ENCODE assay signal across 11 cellular contexts in the genomic region with DNA sequence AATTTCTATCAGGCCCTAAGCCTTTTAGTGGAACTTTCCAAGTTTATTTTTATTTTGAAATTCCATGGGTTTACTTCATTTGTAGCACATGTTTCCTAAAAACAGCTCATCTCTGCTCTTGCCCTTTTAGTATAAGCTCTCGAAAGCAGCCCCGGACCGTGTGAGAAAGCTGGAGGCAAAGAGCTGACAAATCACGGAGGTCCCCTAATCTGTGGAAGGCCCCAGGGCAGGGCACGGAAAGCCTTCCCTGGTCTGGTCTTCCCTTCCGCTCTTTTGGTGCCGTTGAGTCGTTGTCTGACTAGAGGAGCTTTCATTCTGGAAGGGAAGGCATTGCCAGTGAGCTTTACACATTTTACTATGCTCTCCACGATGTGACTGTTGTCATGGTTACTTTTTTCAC.
A peak's percentile ranks its signal among the peaks of the same experiment; 100 is the strongest.
DNase-seq lines count a peak whose midpoint lies in the region; ATAC-seq, FAIRE-seq and TF ChIP-seq lines count a peak whose summit lies in the region.
"Had no signal": no experiment of that assay in that cellular context is flagged by ENCODE, and none has a peak within 500 bp of the region (broad histone marks: within the 10 kb centered on the region; RNA-seq: fewer than 3 reads in every experiment).

No MANE protein-coding gene starts in this region.

- TF ChIP-seq POLR2A in K562 (conservative IDR thresholded peaks at IDR 0.05) = no peak

- H3K9me3 ChIP-seq in ES-I3 (ENCODE audit: control insufficient read depth, insufficient read depth, low read length) = no peaks in the 10 kb centered on the region
- no peaks in the 10 kb centered on the region for H3K9me3 ChIP-seq in K562 (replicated peaks; ENCODE audit: control insufficient read depth, insufficient read depth, low read depth, low read length)
- peaks cover 2% of the 10 kb centered on the region for H3K9me3 ChIP-seq in iPS-18c (ENCODE audit: control insufficient read depth, insufficient read depth, low read length)
- no peaks in the 10 kb centered on the region for H3K9me3 ChIP-seq in skeletal muscle tissue (ENCODE audit: control insufficient read depth in 3 of 3, low read length in 3 of 3)
- H3K9me3 ChIP-seq: SJCRH30 had no signal

- FAIRE-seq in K562 (lab: Jason Lieb, UNC) = no peak

- no peak for TF ChIP-seq EP300 in K562 (IDR thresholded peaks at IDR 0.05; ENCODE audit: low read length)

- no peak overlapping the region for H2AFZ ChIP-seq in K562 (ENCODE audit: low read depth, low read length)

- no peaks in the 10 kb centered on the region for H3K9me1 ChIP-seq in K562 (ENCODE audit: control insufficient read depth, insufficient read depth, low read length)

- ATAC-seq in K562 (no peak), HG03196 (IDR thresholded peaks at IDR 0.05; ENCODE audit: unreplicated experiment) (no peak)

- peaks cover 23 to 42% of the 10 kb centered on the region in 2 experiments; a peak in 4 of 5 replicates for H3K27me3 ChIP-seq in K562 (ENCODE audit: control insufficient read depth in 2 of 2, insufficient read depth in 2 of 2, low read length in 2 of 2)
- H3K27me3 ChIP-seq in skeletal muscle tissue (ENCODE audit: control insufficient read depth in 3 of 3, insufficient read depth in 3 of 3, low read length in 3 of 3) = peaks cover 4 to 23% (median 8%) of the 10 kb centered on the region in 3 donors
- H3K27me3 ChIP-seq: SJCRH30 had no signal

- 3% methylated on average over 9 of the region's 9 CpGs for WGBS in K562 (ENCODE audit: insufficient coverage, low coverage, missing lambda C conversion rate)

- BruUV-seq in K562 (replicated peaks; lab: Mats Ljungman, UMichigan) = no TSS peak

- CTCF ChIA-PET in K562 (lab: Yijun Ruan, JAX; ENCODE audit: low intra/inter-chr PET ratio) = no interaction called here

- H3K27ac ChIP-seq in K562 (ENCODE audit: extremely low read depth, low read depth, low read length) (no peak overlapping the region), skeletal muscle tissue (ENCODE audit: low read depth, low read length) (no peak overlapping the region)
- H3K27ac ChIP-seq: SJCRH30 had no signal

- peak overlapping the region; percentile 56; the same call in 1 of the 2 replicates for H3K9ac ChIP-seq in ES-I3 (ENCODE audit: low read depth, low read length)
- no peak overlapping the region for H3K9ac ChIP-seq in K562 (ENCODE audit: insufficient read depth in 1 of 2, low read depth in 2 of 2, low read length in 2 of 2)
- peak overlapping the region in 2 of 3 donors; percentile 64 to 72 for H3K9ac ChIP-seq in skeletal muscle tissue (ENCODE audit: low read depth in 1 of 3, low read length in 3 of 3)

- H3K4me2 ChIP-seq in K562 (ENCODE audit: insufficient read depth, low read length) = no peak overlapping the region

- H3K4me1 ChIP-seq in ES-I3 (ENCODE audit: insufficient read depth, low read length) (no peaks in the 10 kb centered on the region), K562 (replicated peaks in 1 of 2; ENCODE audit: control insufficient read depth in 2 of 2, insufficient read depth in 2 of 2, low read length in 2 of 2) (peaks cover 0 to 5% of the 10 kb centered on the region in 2 experiments; a peak in 1 of 5 replicates), skeletal muscle tissue (ENCODE audit: control insufficient read depth in 3 of 3, insufficient read depth in 3 of 3, low read length in 3 of 3) (peaks cover 13 to 14% (median 13%) of the 10 kb centered on the region in 3 donors)
- H3K4me1 ChIP-seq: SJCRH30 had no signal

- H3K79me2 ChIP-seq in K562 (ENCODE audit: control insufficient read depth, insufficient read depth, low read length) = no peaks in the 10 kb centered on the region

- intact Hi-C loops in K562 (cut with micrococcal nuclease) = no loop called here

- in situ Hi-C loops in K562 (cut with MboI) = no loop called here

- TF ChIP-seq CTCF in K562 (IDR thresholded peaks at IDR 0.05 in 2 of 3, conservative IDR thresholded peaks at IDR 0.05 in 1 of 3; ENCODE audit: insufficient read depth in 2 of 3, low read depth in 1 of 3, low read length in 3 of 3) = no peak

- TF ChIP-seq RAD21 in K562 (CRISPR knock-in tag; conservative IDR thresholded peaks at IDR 0.05 in 1 of 2, IDR thresholded peaks at IDR 0.05 in 1 of 2) = no peak

- H3K4me3 ChIP-seq in K562 = no peak overlapping the region
- H3K4me3 ChIP-seq in iPS-18c (ENCODE audit: insufficient read depth, low read depth, low read length) = peak overlapping the region; percentile 57; the same call in 1 of the 2 replicates
- peak overlapping the region; percentile 62 to 72 (median 67) for H3K4me3 ChIP-seq in skeletal muscle tissue (ENCODE audit: low read length in 3 of 3)

- POLR2A ChIA-PET in K562 (lab: Yijun Ruan, JAX) = interaction anchor here (0.6 to 1.8 kb wide), 5 partner anchors 11 to 204 kb away, joined by 3 to 4 read pairs (median 3); no protein-coding TSS in a partner anchor

- DNase-seq in K562 (ENCODE audit: extremely low read depth in 1 of 4, low spot score in 3 of 4) (no peak), NCI-H748 treated with DMSO at 0.1 percent for 48 hours (lab: John Stamatoyannopoulos, UW) (no peak), UCSD-AML1 (lab: John Stamatoyannopoulos, UW; ENCODE audit: unreplicated experiment) (no peak)
- no peak for DNase-seq in activated naive CD4-positive, alpha-beta T cell (lab: John Stamatoyannopoulos, UW)
- DNase-seq: activated CD4-positive, alpha-beta T cell treated with anti-CD3 and anti-CD28 coated beads, Interleukin-2, amount 50 U/mL, for 4 hours; NCI-H446; SJCRH30 had no signal

- H3K36me3 ChIP-seq in ES-I3 (ENCODE audit: insufficient read depth, low read length) = no peaks in the 10 kb centered on the region
- H3K36me3 ChIP-seq in K562 (ENCODE audit: control insufficient read depth, insufficient read depth, low read length) = no peaks in the 10 kb centered on the region
- H3K36me3 ChIP-seq in skeletal muscle tissue (ENCODE audit: control insufficient read depth in 3 of 3, insufficient read depth in 3 of 3, low read length in 3 of 3) = no peaks in the 10 kb centered on the region
- H3K36me3 ChIP-seq: SJCRH30 had no signal

- H4K20me1 ChIP-seq in K562 (replicated peaks; ENCODE audit: control insufficient read depth, insufficient read depth, low read length) = no peaks in the 10 kb centered on the region; the same call in 1 of the 2 replicates

TF ChIP-seq in K562, 482 proteins besides CTCF, POLR2A, EP300 and RAD21 (continues in another document):
- TF ChIP-seq, protein P1, sequence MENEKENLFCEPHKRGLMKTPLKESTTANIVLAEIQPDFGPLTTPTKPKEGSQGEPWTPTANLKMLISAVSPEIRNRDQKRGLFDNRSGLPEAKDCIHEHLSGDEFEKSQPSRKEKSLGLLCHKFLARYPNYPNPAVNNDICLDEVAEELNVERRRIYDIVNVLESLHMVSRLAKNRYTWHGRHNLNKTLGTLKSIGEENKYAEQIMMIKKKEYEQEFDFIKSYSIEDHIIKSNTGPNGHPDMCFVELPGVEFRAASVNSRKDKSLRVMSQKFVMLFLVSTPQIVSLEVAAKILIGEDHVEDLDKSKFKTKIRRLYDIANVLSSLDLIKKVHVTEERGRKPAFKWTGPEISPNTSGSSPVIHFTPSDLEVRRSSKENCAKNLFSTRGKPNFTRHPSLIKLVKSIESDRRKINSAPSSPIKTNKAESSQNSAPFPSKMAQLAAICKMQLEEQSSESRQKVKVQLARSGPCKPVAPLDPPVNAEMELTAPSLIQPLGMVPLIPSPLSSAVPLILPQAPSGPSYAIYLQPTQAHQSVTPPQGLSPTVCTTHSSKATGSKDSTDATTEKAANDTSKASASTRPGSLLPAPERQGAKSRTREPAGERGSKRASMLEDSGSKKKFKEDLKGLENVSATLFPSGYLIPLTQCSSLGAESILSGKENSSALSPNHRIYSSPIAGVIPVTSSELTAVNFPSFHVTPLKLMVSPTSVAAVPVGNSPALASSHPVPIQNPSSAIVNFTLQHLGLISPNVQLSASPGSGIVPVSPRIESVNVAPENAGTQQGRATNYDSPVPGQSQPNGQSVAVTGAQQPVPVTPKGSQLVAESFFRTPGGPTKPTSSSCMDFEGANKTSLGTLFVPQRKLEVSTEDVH (IDR thresholded peaks at IDR 0.05; ENCODE audit: low read depth, partially characterized antibody) = no peak
- TF ChIP-seq ZKSCAN8 (CRISPR knock-in tag; IDR thresholded peaks at IDR 0.05) (no peak), ZNF347 (CRISPR knock-in tag; IDR thresholded peaks at IDR 0.05; ENCODE audit: low read depth) (no peak)
- TF ChIP-seq, protein P2, sequence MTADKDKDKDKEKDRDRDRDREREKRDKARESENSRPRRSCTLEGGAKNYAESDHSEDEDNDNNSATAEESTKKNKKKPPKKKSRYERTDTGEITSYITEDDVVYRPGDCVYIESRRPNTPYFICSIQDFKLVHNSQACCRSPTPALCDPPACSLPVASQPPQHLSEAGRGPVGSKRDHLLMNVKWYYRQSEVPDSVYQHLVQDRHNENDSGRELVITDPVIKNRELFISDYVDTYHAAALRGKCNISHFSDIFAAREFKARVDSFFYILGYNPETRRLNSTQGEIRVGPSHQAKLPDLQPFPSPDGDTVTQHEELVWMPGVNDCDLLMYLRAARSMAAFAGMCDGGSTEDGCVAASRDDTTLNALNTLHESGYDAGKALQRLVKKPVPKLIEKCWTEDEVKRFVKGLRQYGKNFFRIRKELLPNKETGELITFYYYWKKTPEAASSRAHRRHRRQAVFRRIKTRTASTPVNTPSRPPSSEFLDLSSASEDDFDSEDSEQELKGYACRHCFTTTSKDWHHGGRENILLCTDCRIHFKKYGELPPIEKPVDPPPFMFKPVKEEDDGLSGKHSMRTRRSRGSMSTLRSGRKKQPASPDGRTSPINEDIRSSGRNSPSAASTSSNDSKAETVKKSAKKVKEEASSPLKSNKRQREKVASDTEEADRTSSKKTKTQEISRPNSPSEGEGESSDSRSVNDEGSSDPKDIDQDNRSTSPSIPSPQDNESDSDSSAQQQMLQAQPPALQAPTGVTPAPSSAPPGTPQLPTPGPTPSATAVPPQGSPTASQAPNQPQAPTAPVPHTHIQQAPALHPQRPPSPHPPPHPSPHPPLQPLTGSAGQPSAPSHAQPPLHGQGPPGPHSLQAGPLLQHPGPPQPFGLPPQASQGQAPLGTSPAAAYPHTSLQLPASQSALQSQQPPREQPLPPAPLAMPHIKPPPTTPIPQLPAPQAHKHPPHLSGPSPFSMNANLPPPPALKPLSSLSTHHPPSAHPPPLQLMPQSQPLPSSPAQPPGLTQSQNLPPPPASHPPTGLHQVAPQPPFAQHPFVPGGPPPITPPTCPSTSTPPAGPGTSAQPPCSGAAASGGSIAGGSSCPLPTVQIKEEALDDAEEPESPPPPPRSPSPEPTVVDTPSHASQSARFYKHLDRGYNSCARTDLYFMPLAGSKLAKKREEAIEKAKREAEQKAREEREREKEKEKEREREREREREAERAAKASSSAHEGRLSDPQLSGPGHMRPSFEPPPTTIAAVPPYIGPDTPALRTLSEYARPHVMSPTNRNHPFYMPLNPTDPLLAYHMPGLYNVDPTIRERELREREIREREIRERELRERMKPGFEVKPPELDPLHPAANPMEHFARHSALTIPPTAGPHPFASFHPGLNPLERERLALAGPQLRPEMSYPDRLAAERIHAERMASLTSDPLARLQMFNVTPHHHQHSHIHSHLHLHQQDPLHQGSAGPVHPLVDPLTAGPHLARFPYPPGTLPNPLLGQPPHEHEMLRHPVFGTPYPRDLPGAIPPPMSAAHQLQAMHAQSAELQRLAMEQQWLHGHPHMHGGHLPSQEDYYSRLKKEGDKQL (CRISPR knock-in tag; IDR thresholded peaks at IDR 0.05; ENCODE audit: borderline replicate concordance) = no peak

Comparison
In these comparisons a context has a peak if more than half of its experiments do, and no peak if none do; other contexts are left out.
1. H3K9ac ChIP-seq: peak in ES-I3 (single experiment) and skeletal muscle tissue (2 of 3); none in K562 (0 of 2).